ENCODE assay signal across 17 cellular contexts in genomic region chr6:89359561-89359960, GRCh38. TPM values are rescaled to one million over a fixed set of nuclear protein-coding genes. Genes with fewer than 3 reads are reported as not detected.
DNase-seq lines count a peak whose midpoint lies in the region; ATAC-seq, FAIRE-seq and TF ChIP-seq lines count a peak whose summit lies in the region.
"Had no signal": no experiment of that assay in that cellular context is flagged by ENCODE, and none has a peak within 500 bp of the region (broad histone marks: within the 10 kb centered on the region; RNA-seq: fewer than 3 reads in every experiment).

No MANE protein-coding gene starts in this region.

- DNase-seq in DND-41 (no peak), H54 (ENCODE audit: insufficient read length, low spot score) (no peak), OCI-LY7 (ENCODE audit: low spot score) (no peak), memory B cell (ENCODE audit: low spot score in 2 of 2) (no peak), DMS153 (lab: John Stamatoyannopoulos, UW) (no peak), ascending aorta (ENCODE audit: low spot score in 2 of 2) (no peak), iPS-NIHi11 (ENCODE audit: low spot score) (no peak)
- DNase-seq: activated CD4-positive, alpha-beta T cell treated with anti-CD3 and anti-CD28 coated beads, Interleukin-2, amount 10 ng/mL, durations not matched to agents 7 days and 5 days; activated T-cell treated with anti-CD3 and anti-CD28 coated beads, Interleukin-2, amount 50 U/mL, for 48 hours; C1 segment of cervical spinal cord; kidney glomerular epithelial cell; NCI-H1105; stimulated activated CD4-positive, alpha-beta T cell treated with anti-CD3 and anti-CD28 coated beads, Interleukin-1b, Interleukin-23, amount 100 ng/mL, for 48 hours had no signal

- H3K9me3 Mint-ChIP-seq in memory B cell, result peaks cover 3% of the 10 kb centered on the region
- H3K9me3 Mint-ChIP-seq: mesothelial cell of epicardium, neural crest cell had no signal

- peaks cover 43% of the 10 kb centered on the region for H3K4me1 Mint-ChIP-seq in memory B cell
- H3K4me1 Mint-ChIP-seq: mesothelial cell of epicardium, neural crest cell had no signal

- H3K9me2 ChIP-seq in OCI-LY7 (ENCODE audit: insufficient read depth, low read length), result no peaks in the 10 kb centered on the region

- no peak overlapping the region for H3K4me3 Mint-ChIP-seq in memory B cell
- H3K4me3 Mint-ChIP-seq: activated CD4-positive, alpha-beta T cell treated with anti-CD3 and anti-CD28 coated beads, Interleukin-2, amount 10 ng/mL, durations not matched to agents 7 days and 5 days; mesothelial cell of epicardium; neural crest cell had no signal

- H3K27me3 Mint-ChIP-seq in memory B cell, result no peaks in the 10 kb centered on the region
- H3K27me3 Mint-ChIP-seq: activated CD4-positive, alpha-beta T cell treated with anti-CD3 and anti-CD28 coated beads, Interleukin-2, amount 10 ng/mL, durations not matched to agents 7 days and 5 days had no signal

- TF ChIP-seq CTCF in DND-41 (IDR thresholded peaks at IDR 0.05; ENCODE audit: borderline replicate concordance, extremely low read depth, low read length, poor library complexity, severe bottlenecking), result no peak
- no peak for TF ChIP-seq CTCF in OCI-LY7 (conservative IDR thresholded peaks at IDR 0.05; ENCODE audit: low read length)
- no peak for TF ChIP-seq CTCF in ascending aorta (IDR thresholded peaks at IDR 0.05)

- H3K27me3 ChIP-seq in DND-41 (ENCODE audit: insufficient read depth, low read length, poor library complexity) (no peaks in the 10 kb centered on the region), ascending aorta (no peaks in the 10 kb centered on the region)
- H3K27me3 ChIP-seq: right atrium auricular region, SJCRH30 had no signal

- H3K9ac ChIP-seq in DND-41 (ENCODE audit: low read depth, low read length), result no peak overlapping the region; the same call in 1 of the 2 replicates

- ATAC-seq in DND-41 (ENCODE audit: insufficient read depth, low read depth), result no peak
- ATAC-seq in memory B cell (ENCODE audit: low read depth), result no peak

- H3K4me2 ChIP-seq in DND-41 (ENCODE audit: insufficient read depth, low read length), result no peak overlapping the region
- peak overlapping the region; percentile 75 for H3K4me2 ChIP-seq in OCI-LY7 (ENCODE audit: low read length)

- H4K20me1 ChIP-seq in DND-41 (ENCODE audit: insufficient read depth, low read length), result no peaks in the 10 kb centered on the region
- no peaks in the 10 kb centered on the region for H4K20me1 ChIP-seq in OCI-LY7 (ENCODE audit: insufficient read depth, low read length)

- peak; percentile 67 for FAIRE-seq in H54 (lab: Jason Lieb, UNC)

- POLR2A ChIA-PET in OCI-LY7 (lab: Charles Lee), result interaction anchor here (0.5 to 11.1 kb wide), 16 partner anchors 7 to 1562 kb away, joined by 3 to 242 read pairs (median 4); partner anchors contain the start of genes RNGTT and UBE2J1

- H3K9me3 ChIP-seq in DND-41 (ENCODE audit: insufficient read depth, low read length, severe bottlenecking) (no peaks in the 10 kb centered on the region), OCI-LY7 (ENCODE audit: low read length) (no peaks in the 10 kb centered on the region; the same call in 1 of the 2 replicates), ascending aorta (no peaks in the 10 kb centered on the region)
- H3K9me3 ChIP-seq: right atrium auricular region, SJCRH30 had no signal

- no TSS peak for BruUV-seq in OCI-LY7 (replicated peaks; lab: Mats Ljungman, UMichigan)

- TF ChIP-seq POLR2A in H54 (IDR thresholded peaks at IDR 0.05; ENCODE audit: low read depth, low read length), result no peak

- CTCF ChIA-PET in OCI-LY7 (lab: Charles Lee; ENCODE audit: unreplicated experiment), result interaction anchor here (1.0 kb wide), 1 partner anchor 9 kb away, joined by 3 read pairs; no protein-coding TSS in a partner anchor

- no peak overlapping the region for H3K4me3 ChIP-seq in DND-41 (ENCODE audit: low read depth in 1 of 2, low read length in 2 of 2)
- H3K4me3 ChIP-seq in OCI-LY7 (ENCODE audit: low read depth, low read length, poor library complexity, severe bottlenecking), result no peak overlapping the region
- no peak overlapping the region for H3K4me3 ChIP-seq in ascending aorta
- H3K4me3 ChIP-seq: right atrium auricular region, SJCRH30 had no signal

- H3K27ac Mint-ChIP-seq in memory B cell, result peak overlapping the region; percentile 60
- H3K27ac Mint-ChIP-seq: activated CD4-positive, alpha-beta T cell treated with anti-CD3 and anti-CD28 coated beads, Interleukin-2, amount 10 ng/mL, durations not matched to agents 7 days and 5 days; mesothelial cell of epicardium had no signal

- H2AFZ ChIP-seq in DND-41 (ENCODE audit: low read depth, low read length) (no peak overlapping the region), OCI-LY7 (ENCODE audit: low read length) (no peak overlapping the region; the same call in 1 of the 2 replicates)

- no peaks in the 10 kb centered on the region for H3K36me3 ChIP-seq in DND-41 (ENCODE audit: insufficient read depth, low read length)
- peaks cover 9% of the 10 kb centered on the region; the same call in 1 of the 2 replicates for H3K36me3 ChIP-seq in OCI-LY7 (ENCODE audit: insufficient read depth, low read length)
- H3K36me3 ChIP-seq in ascending aorta, result no peaks in the 10 kb centered on the region
- H3K36me3 ChIP-seq: right atrium auricular region, SJCRH30 had no signal

- intact Hi-C loops in OCI-LY7 (cut with micrococcal nuclease; ENCODE audit: unreplicated experiment) (loop anchor here (5.0 to 10.0 kb wide), 3 partner anchors 212 to 1195 kb away; partner anchors contain the start of genes CNR1 and PM20D2), ascending aorta (cut with DNase I) (no loop called here)

- H3K4me1 ChIP-seq in DND-41 (ENCODE audit: insufficient read depth, low read length) (peaks cover 77% of the 10 kb centered on the region), OCI-LY7 (ENCODE audit: insufficient read depth, low read length, poor library complexity, severe bottlenecking) (peaks cover 83% of the 10 kb centered on the region), ascending aorta (no peaks in the 10 kb centered on the region)
- H3K4me1 ChIP-seq: right atrium auricular region had no signal

- H3K27ac ChIP-seq in DND-41 (ENCODE audit: low read length) (peak overlapping the region; percentile 54), OCI-LY7 (ENCODE audit: low read depth, low read length, poor library complexity, severe bottlenecking) (peak overlapping the region; percentile 99), ascending aorta (no peak overlapping the region)
- H3K27ac ChIP-seq: right atrium auricular region, SJCRH30 had no signal

- no peaks in the 10 kb centered on the region for H3K36me3 Mint-ChIP-seq in memory B cell
- H3K36me3 Mint-ChIP-seq: mesothelial cell of epicardium had no signal

- no peaks in the 10 kb centered on the region for H3K79me2 ChIP-seq in DND-41 (ENCODE audit: insufficient read depth, low read length)
- peaks cover 24% of the 10 kb centered on the region; the same call in 1 of the 2 replicates for H3K79me2 ChIP-seq in OCI-LY7 (ENCODE audit: insufficient read depth, low read depth, low read length)

RNA-seq across cellular contexts. Expression of gene UBE2J1, which starts 7.0 kb away (rescaled TPM):
- 117 and 123 TPM in 2 replicates for total RNA-seq in OCI-LY7 (2014; rRNA removed; shearing (Covaris generic))
- 243 and 265 TPM in 2 replicates for total RNA-seq in OCI-LY7 (2022)
- 29.5 TPM for total RNA-seq in ascending aorta

RNA-seq across cellular contexts. Expression of gene GABRR2, which starts 44.5 kb away (rescaled TPM):
- total RNA-seq in OCI-LY7 (2014; rRNA removed; shearing (Covaris generic)), result 5.2 and 7.8 TPM in 2 replicates
- 6.7 and 7.0 TPM in 2 replicates for total RNA-seq in OCI-LY7 (2022)
- total RNA-seq in ascending aorta, result 0.32 TPM

RNA-seq across cellular contexts. Expression of gene RRAGD, which starts 52.5 kb away (rescaled TPM):
- total RNA-seq in OCI-LY7 (2014; rRNA removed; shearing (Covaris generic)), result 6.2 and 6.5 TPM in 2 replicates
- total RNA-seq in OCI-LY7 (2022), result 12.9 and 17.6 TPM in 2 replicates
- total RNA-seq in ascending aorta, result 9.2 TPM

Comparison
In these comparisons a context has a peak if more than half of its experiments do, and no peak if none do; other contexts are left out.
1. H3K27ac ChIP-seq: peak in DND-41 (single experiment) and OCI-LY7 (single experiment); none in ascending aorta (0 of 2).